Comparison of ENCODE assay signal across 18 cellular contexts in genomic region chr11:29093416-29093815, GRCh38.
DNase-seq lines count a peak whose midpoint lies in the region; FAIRE-seq and TF ChIP-seq lines count a peak whose summit lies in the region.
"Had no signal": no experiment of that assay in that cellular context is flagged by ENCODE, and none has a peak within 500 bp of the region (broad histone marks: within the 10 kb centered on the region; RNA-seq: fewer than 3 reads in every experiment).

No MANE protein-coding gene starts in this region.

- no peaks in the 10 kb centered on the region for H3K36me3 Mint-ChIP-seq in Calu3 (ENCODE audit: insufficient read depth, unreplicated experiment)
- H3K36me3 Mint-ChIP-seq: natural killer cell treated with Interleukin-12 subunit alpha and Interleukin-12 subunit beta and Interleukin-15 and Interleukin-18, amount 100 ng/mL, for 72 hours; stimulated activated naive B cell treated with anti-CD40 and anti-IgM and Interleukin-4, amounts not matched to agents 10 μg/mL and 1 μg/mL and 100 μg/mL, for 72 hours had no signal

- no peaks in the 10 kb centered on the region for H3K79me2 ChIP-seq in osteoblast (ENCODE audit: insufficient read depth, low read length)
- H3K79me2 ChIP-seq in hepatocyte: no peaks in the 10 kb centered on the region

- no peaks in the 10 kb centered on the region for H3K9me3 ChIP-seq in osteoblast (ENCODE audit: low read depth, low read length)
- no peaks in the 10 kb centered on the region for H3K9me3 ChIP-seq in hepatocyte (ENCODE audit: low read depth)
- H3K9me3 ChIP-seq: left ventricle myocardium inferior, right atrium auricular region, vagina had no signal

- peak; percentile 46 for FAIRE-seq in endometrium (lab: Jason Lieb, UNC)
- FAIRE-seq: GM18507 had no signal

- H4K20me1 ChIP-seq in osteoblast (ENCODE audit: insufficient read depth, low read length) (no peaks in the 10 kb centered on the region), hepatocyte (ENCODE audit: insufficient read depth, poor library complexity, severe bottlenecking) (no peaks in the 10 kb centered on the region)

- H3K4me3 ChIP-seq in osteoblast (ENCODE audit: insufficient read depth, low read length): no peak overlapping the region
- no peak overlapping the region for H3K4me3 ChIP-seq in hepatocyte
- H3K4me3 ChIP-seq: left ventricle myocardium inferior, right atrium auricular region, vagina had no signal

- no peaks in the 10 kb centered on the region for H3K36me3 ChIP-seq in osteoblast (ENCODE audit: insufficient read depth, low read length)
- no peaks in the 10 kb centered on the region for H3K36me3 ChIP-seq in hepatocyte (replicated peaks; ENCODE audit: insufficient read depth, low read depth)
- H3K36me3 ChIP-seq: left ventricle myocardium inferior, right atrium auricular region, vagina had no signal

- no peak overlapping the region for H3K4me2 ChIP-seq in osteoblast (ENCODE audit: insufficient read depth, low read length)
- H3K4me2 ChIP-seq in hepatocyte: no peak overlapping the region

- H3K4me1 ChIP-seq in osteoblast (ENCODE audit: insufficient read depth, low read length): peaks cover 15% of the 10 kb centered on the region
- peaks cover 12% of the 10 kb centered on the region for H3K4me1 ChIP-seq in hepatocyte (ENCODE audit: insufficient read depth)
- H3K4me1 ChIP-seq: left ventricle myocardium inferior, right atrium auricular region, vagina had no signal

- H3K4me1 Mint-ChIP-seq in Calu3 (ENCODE audit: low read depth, unreplicated experiment): peaks cover 33% of the 10 kb centered on the region
- H3K4me1 Mint-ChIP-seq: stimulated activated naive B cell treated with anti-CD40 and anti-IgM and Interleukin-4, amounts not matched to agents 10 μg/mL and 1 μg/mL and 100 μg/mL, for 72 hours had no signal

- H2AFZ ChIP-seq in osteoblast (ENCODE audit: low read length) (no peak overlapping the region), hepatocyte (no peak overlapping the region)

- intact Hi-C loops in Calu3 (cut with micrococcal nuclease; ENCODE audit: unreplicated experiment): no loop called here

- peaks cover 2% of the 10 kb centered on the region for H3K9me3 Mint-ChIP-seq in Calu3 (ENCODE audit: low read depth, unreplicated experiment)

- BruUV-seq in Calu3 (replicated peaks; lab: Mats Ljungman, UMichigan): no TSS peak

- DNase-seq in Calu3 (no peak), NCI-H226 (peak; percentile 53), osteoblast (ENCODE audit: insufficient read length, low spot score, missing footprints) (peak; percentile 1), NOMO-1 (lab: John Stamatoyannopoulos, UW; ENCODE audit: unreplicated experiment in 2 of 2) (no peak), hepatocyte (ENCODE audit: low spot score) (no peak), substantia nigra (lab: John Stamatoyannopoulos, UW) (no peak), DMS79 (lab: John Stamatoyannopoulos, UW) (no peak)
- DNase-seq: GDM1; left ventricle myocardium inferior; NCI-H146; NCI-H524 treated with DMSO at 0.1 percent for 48 hours; stimulated activated naive B cell treated with anti-CD40 and anti-IgM and Interleukin-4, amounts not matched to agents 10 μg/mL and 1 μg/mL and 100 μg/mL, for 72 hours had no signal

- TF ChIP-seq CTCF in Calu3 (IDR thresholded peaks at IDR 0.05; ENCODE audit: unreplicated experiment) (no peak), osteoblast (IDR thresholded peaks at IDR 0.05; ENCODE audit: extremely low read depth, low read depth, low read length) (no peak), hepatocyte (IDR thresholded peaks at IDR 0.05; ENCODE audit: poor library complexity) (no peak)

- peak overlapping the region; percentile 54 for H3K27ac ChIP-seq in osteoblast (ENCODE audit: low read depth, low read length)
- no peak overlapping the region for H3K27ac ChIP-seq in hepatocyte
- H3K27ac ChIP-seq in substantia nigra (ENCODE audit: low read depth, low read length, poor library complexity, severe bottlenecking): no peak overlapping the region
- H3K27ac ChIP-seq: left ventricle myocardium inferior, right atrium auricular region, vagina had no signal

- no peaks in the 10 kb centered on the region for H3K27me3 ChIP-seq in osteoblast (ENCODE audit: insufficient read depth, low read length)
- H3K27me3 ChIP-seq in hepatocyte: no peaks in the 10 kb centered on the region
- H3K27me3 ChIP-seq: right atrium auricular region, vagina had no signal

- H3K4me3 Mint-ChIP-seq in Calu3 (ENCODE audit: low read depth, unreplicated experiment): no peak overlapping the region
- H3K4me3 Mint-ChIP-seq: natural killer cell treated with Interleukin-12 subunit alpha and Interleukin-12 subunit beta and Interleukin-15 and Interleukin-18, amount 100 ng/mL, for 72 hours; stimulated activated naive B cell treated with anti-CD40 and anti-IgM and Interleukin-4, amounts not matched to agents 10 μg/mL and 1 μg/mL and 100 μg/mL, for 72 hours; T-helper 1 cell treated with Interleukin-12 subunit alpha and Interleukin-12 subunit beta and Interleukin-4 antibody, amounts not matched to agents 30 μg/mL and 1 μg/mL, for 36 hours had no signal

- peak overlapping the region; percentile 60 for H3K27ac Mint-ChIP-seq in Calu3 (ENCODE audit: unreplicated experiment)
- H3K27ac Mint-ChIP-seq: natural killer cell treated with Interleukin-12 subunit alpha and Interleukin-12 subunit beta and Interleukin-15 and Interleukin-18, amount 100 ng/mL, for 72 hours; stimulated activated naive B cell treated with anti-CD40 and anti-IgM and Interleukin-4, amounts not matched to agents 10 μg/mL and 1 μg/mL and 100 μg/mL, for 72 hours; T-helper 1 cell treated with Interleukin-12 subunit alpha and Interleukin-12 subunit beta and Interleukin-4 antibody, amounts not matched to agents 30 μg/mL and 1 μg/mL, for 36 hours had no signal

- H3K27me3 Mint-ChIP-seq in Calu3 (ENCODE audit: unreplicated experiment): no peaks in the 10 kb centered on the region
- H3K27me3 Mint-ChIP-seq: natural killer cell treated with Interleukin-12 subunit alpha and Interleukin-12 subunit beta and Interleukin-15 and Interleukin-18, amount 100 ng/mL, for 72 hours; stimulated activated naive B cell treated with anti-CD40 and anti-IgM and Interleukin-4, amounts not matched to agents 10 μg/mL and 1 μg/mL and 100 μg/mL, for 72 hours had no signal

- no peaks in the 10 kb centered on the region for H3K9me2 ChIP-seq in hepatocyte (replicated peaks; ENCODE audit: insufficient read depth)

- CTCF ChIA-PET in Calu3 (lab: Charles Lee): no interaction called here

Comparison
In these comparisons a context has a peak if more than half of its experiments do, and no peak if none do; other contexts are left out.
1. DNase-seq: peak in NCI-H226 (single experiment) and osteoblast (single experiment); none in Calu3 (single experiment), NOMO-1 (0 of 2), hepatocyte (single experiment), substantia nigra (0 of 49) and DMS79 (single experiment).